In the genomic region with DNA sequence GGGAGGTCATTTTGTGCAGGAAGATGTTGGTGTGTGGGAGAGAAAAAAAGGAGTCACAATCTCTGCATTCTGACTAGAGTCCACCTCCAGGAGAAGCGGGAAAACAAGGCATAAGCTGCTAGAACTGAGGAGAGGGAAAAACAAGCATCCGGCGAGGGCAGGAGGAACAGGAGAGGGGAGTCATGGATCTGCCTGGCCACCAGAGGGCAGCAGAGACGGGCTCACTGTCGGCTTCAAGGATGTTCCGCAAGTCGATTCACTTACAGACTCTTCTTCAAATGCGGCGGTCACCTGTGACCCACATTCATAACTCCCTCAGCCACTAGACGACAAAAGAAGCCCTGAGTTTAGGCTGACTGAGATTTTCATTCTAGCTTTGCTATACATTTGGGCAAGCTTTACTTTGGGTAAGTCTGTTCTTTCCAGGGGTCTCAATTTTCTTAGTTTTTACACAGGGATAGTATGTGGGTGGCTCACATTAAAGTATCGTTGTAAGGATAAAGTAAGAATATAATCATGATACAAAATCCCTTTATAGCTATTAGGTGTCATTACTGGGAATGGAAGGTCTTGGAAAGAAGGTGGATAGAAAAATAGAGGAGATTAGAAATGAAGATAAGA, we compare ENCODE assay signal across 8 cellular contexts. TPM values are rescaled to one million over a fixed set of nuclear protein-coding genes. Genes with fewer than 3 reads are reported as not detected.
DNase-seq lines count a peak whose midpoint lies in the region; ATAC-seq lines count a peak whose summit lies in the region.

No MANE protein-coding gene starts in this region.

- H3K27me3 Mint-ChIP-seq in activated CD4-positive, alpha-beta T cell treated with anti-CD3 and anti-CD28 coated beads for 36 hours, result peaks cover 39% of the 10 kb centered on the region

- H3K27ac Mint-ChIP-seq in activated CD4-positive, alpha-beta T cell treated with anti-CD3 and anti-CD28 coated beads for 36 hours, result no peak overlapping the region

- ATAC-seq in activated CD4-positive, alpha-beta T cell treated with anti-CD3 and anti-CD28 coated beads for 36 hours, result peak; percentile 93
- ATAC-seq in left colon, result peak; percentile 83
- no peak for ATAC-seq in HG03025 (IDR thresholded peaks at IDR 0.05; ENCODE audit: low FRiP score, unreplicated experiment)

- H3K36me3 Mint-ChIP-seq in activated CD4-positive, alpha-beta T cell treated with anti-CD3 and anti-CD28 coated beads for 36 hours (ENCODE audit: low read depth), result no peaks in the 10 kb centered on the region

- POLR2A ChIA-PET in activated CD4-positive, alpha-beta T cell treated with anti-CD3 and anti-CD28 coated beads for 36 hours (lab: Charles Lee), result no interaction called here

- DNase-seq in AML-193 (lab: John Stamatoyannopoulos, UW) (peak; percentile 51 to 68), GOT3 (lab: John Stamatoyannopoulos, UW) (peak; percentile 14), NCI-H226 (peak; percentile 31), cerebellar cortex (ENCODE audit: low spot score) (peak; percentile 75), left colon (peak; percentile 67 to 84)
- peak; percentile 93 for DNase-seq in activated CD4-positive, alpha-beta T cell treated with anti-CD3 and anti-CD28 coated beads for 36 hours
- DNase-seq in stimulated activated CD4-positive, alpha-beta T cell treated with anti-CD3 and anti-CD28 coated beads, Interleukin-2, amount 100 ng/mL, for 48 hours, result peak; percentile 84

- H3K4me1 Mint-ChIP-seq in activated CD4-positive, alpha-beta T cell treated with anti-CD3 and anti-CD28 coated beads for 36 hours, result peaks cover 5% of the 10 kb centered on the region

- CTCF ChIA-PET in activated CD4-positive, alpha-beta T cell treated with anti-CD3 and anti-CD28 coated beads for 36 hours (lab: Charles Lee), result interaction anchor here (0.5 to 7.5 kb wide), 39 partner anchors 9 to 520 kb away, joined by 3 to 74 read pairs (median 4); a partner anchor contains a TSS

- intact Hi-C loops in activated CD4-positive, alpha-beta T cell treated with anti-CD3 and anti-CD28 coated beads for 36 hours (cut with DNase I, micrococcal nuclease), result loop anchor here (1.0 to 5.0 kb wide), 8 partner anchors 169 to 455 kb away; no protein-coding TSS in a partner anchor
- intact Hi-C loops in left colon (cut with DNase I, micrococcal nuclease), result loop anchor here in 1 of 2 donors (10.0 kb wide), 2 partner anchors 291 to 381 kb away; no protein-coding TSS in a partner anchor

- no peak overlapping the region for H3K4me3 Mint-ChIP-seq in activated CD4-positive, alpha-beta T cell treated with anti-CD3 and anti-CD28 coated beads for 36 hours

- H3K9me3 Mint-ChIP-seq in activated CD4-positive, alpha-beta T cell treated with anti-CD3 and anti-CD28 coated beads for 36 hours (ENCODE audit: low read depth), result no peaks in the 10 kb centered on the region

RNA-seq across cellular contexts. Expression of a gene that starts 6.6 kb away (rescaled TPM):
- total RNA-seq in activated CD4-positive, alpha-beta T cell treated with anti-CD3 and anti-CD28 coated beads for 36 hours, result not detected
- total RNA-seq in left colon, result not detected

RNA-seq across cellular contexts. Expression of a gene that starts 26.1 kb away (rescaled TPM):
- 1 to 10 TPM; 4.3 to 6.0 TPM for total RNA-seq in activated CD4-positive, alpha-beta T cell treated with anti-CD3 and anti-CD28 coated beads for 36 hours
- total RNA-seq in left colon, result 100 to 1,000 TPM in 1 of 2 donors, 10 to 100 TPM in 1; 29.3 to 159 TPM

RNA-seq across cellular contexts. Expression of a gene that starts 41.8 kb away (rescaled TPM):
- not detected for total RNA-seq in activated CD4-positive, alpha-beta T cell treated with anti-CD3 and anti-CD28 coated beads for 36 hours
- not detected for total RNA-seq in left colon

Comparison
In these comparisons a context has a peak if more than half of its experiments do, and no peak if none do; other contexts are left out.
1. DNase-seq: peak in every context shown above with its lines; median percentile 93 in activated CD4-positive, alpha-beta T cell treated with anti-CD3 and anti-CD28 coated beads for 36 hours; 84 in stimulated activated CD4-positive, alpha-beta T cell treated with anti-CD3 and anti-CD28 coated beads, Interleukin-2, amount 100 ng/mL, for 48 hours; 76 in left colon; 75 in cerebellar cortex; 60 in AML-193; 31 in NCI-H226; 14 in GOT3.
2. RNA of a gene that starts 26.1 kb away (total RNA-seq): 29.3 to 159 TPM in left colon; 4.3 to 6.0 TPM in activated CD4-positive, alpha-beta T cell treated with anti-CD3 and anti-CD28 coated beads for 36 hours; every median in the first group is over 4 times any median in the second.